Comparison of ENCODE assay signal across 8 cellular contexts in genomic region chr4:38804654-38805295, GRCh38. TPM values are rescaled to one million over a fixed set of nuclear protein-coding genes. Genes with fewer than 3 reads are reported as not detected.
A peak's percentile ranks its signal among the peaks of the same experiment; 100 is the strongest.
DNase-seq lines count a peak whose midpoint lies in the region; ATAC-seq and TF ChIP-seq lines count a peak whose summit lies in the region.

A gene with protein sequence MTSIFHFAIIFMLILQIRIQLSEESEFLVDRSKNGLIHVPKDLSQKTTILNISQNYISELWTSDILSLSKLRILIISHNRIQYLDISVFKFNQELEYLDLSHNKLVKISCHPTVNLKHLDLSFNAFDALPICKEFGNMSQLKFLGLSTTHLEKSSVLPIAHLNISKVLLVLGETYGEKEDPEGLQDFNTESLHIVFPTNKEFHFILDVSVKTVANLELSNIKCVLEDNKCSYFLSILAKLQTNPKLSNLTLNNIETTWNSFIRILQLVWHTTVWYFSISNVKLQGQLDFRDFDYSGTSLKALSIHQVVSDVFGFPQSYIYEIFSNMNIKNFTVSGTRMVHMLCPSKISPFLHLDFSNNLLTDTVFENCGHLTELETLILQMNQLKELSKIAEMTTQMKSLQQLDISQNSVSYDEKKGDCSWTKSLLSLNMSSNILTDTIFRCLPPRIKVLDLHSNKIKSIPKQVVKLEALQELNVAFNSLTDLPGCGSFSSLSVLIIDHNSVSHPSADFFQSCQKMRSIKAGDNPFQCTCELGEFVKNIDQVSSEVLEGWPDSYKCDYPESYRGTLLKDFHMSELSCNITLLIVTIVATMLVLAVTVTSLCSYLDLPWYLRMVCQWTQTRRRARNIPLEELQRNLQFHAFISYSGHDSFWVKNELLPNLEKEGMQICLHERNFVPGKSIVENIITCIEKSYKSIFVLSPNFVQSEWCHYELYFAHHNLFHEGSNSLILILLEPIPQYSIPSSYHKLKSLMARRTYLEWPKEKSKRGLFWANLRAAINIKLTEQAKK (minus strand): TSS chr4:38804791. CDS start chr4:38798831, 5,960 bp downstream.

- H3K27ac ChIP-seq in SJCRH30 (no peak within 1 kb of the TSS), tibial nerve (peak within 1 kb of the TSS; percentile 77 to 85 (median 78))

- TF ChIP-seq EP300 in tibial nerve (IDR thresholded peaks at IDR 0.05) = peak in 1 of 2 donors; percentile 4

- peak in 1 of 2 donors; percentile 30 for TF ChIP-seq POLR2A in tibial nerve (IDR thresholded peaks at IDR 0.05)

- CTCF ChIA-PET in activated CD8-positive, alpha-beta memory T cell treated with anti-CD3 and anti-CD28 coated beads, Interleukin-2, amount 10 ng/mL, durations not matched to agents 7 days and 5 days (lab: Charles Lee) = interaction anchor here (0.8 to 5.3 kb wide), 13 partner anchors 11 to 1003 kb away, joined by 3 to 39 read pairs (median 5); partner anchors contain the start of genes TLR10 and TLR6

- H3K27me3 ChIP-seq in SJCRH30 = no peaks in the 10 kb centered on the region
- no peaks in the 10 kb centered on the region for H3K27me3 ChIP-seq in tibial nerve

- peak; percentile 81 for ATAC-seq in activated CD8-positive, alpha-beta memory T cell treated with anti-CD3 and anti-CD28 coated beads, Interleukin-2, amount 10 ng/mL, durations not matched to agents 7 days and 5 days
- ATAC-seq in HG03280 (IDR thresholded peaks at IDR 0.05; ENCODE audit: unreplicated experiment) (peak; percentile 33), GM21360 (IDR thresholded peaks at IDR 0.05; ENCODE audit: unreplicated experiment) (no peak)

- H3K9me3 Mint-ChIP-seq in activated CD8-positive, alpha-beta memory T cell treated with anti-CD3 and anti-CD28 coated beads, Interleukin-2, amount 10 ng/mL, durations not matched to agents 7 days and 5 days (ENCODE audit: low read depth) = peaks cover 13% of the 10 kb centered on the region

- peaks cover 23% of the 10 kb centered on the region for H3K4me1 Mint-ChIP-seq in activated CD8-positive, alpha-beta memory T cell treated with anti-CD3 and anti-CD28 coated beads, Interleukin-2, amount 10 ng/mL, durations not matched to agents 7 days and 5 days

- H3K4me3 Mint-ChIP-seq in activated CD8-positive, alpha-beta memory T cell treated with anti-CD3 and anti-CD28 coated beads, Interleukin-2, amount 10 ng/mL, durations not matched to agents 7 days and 5 days = peak within 1 kb of the TSS; percentile 74

- H3K27me3 Mint-ChIP-seq in activated CD8-positive, alpha-beta memory T cell treated with anti-CD3 and anti-CD28 coated beads, Interleukin-2, amount 10 ng/mL, durations not matched to agents 7 days and 5 days = no peaks in the 10 kb centered on the region

- TF ChIP-seq CTCF in tibial nerve (IDR thresholded peaks at IDR 0.05) = peak; percentile 61 to 76 (median 70)

- H3K36me3 ChIP-seq in SJCRH30 (no peaks in the 10 kb centered on the region), tibial nerve (peaks cover 0 to 32% (median 0%) of the 10 kb centered on the region in 3 donors)

- H3K9me3 ChIP-seq in SJCRH30 (replicated peaks) = no peaks in the 10 kb centered on the region
- H3K9me3 ChIP-seq in tibial nerve = peaks cover 0 to 11% (median 0%) of the 10 kb centered on the region in 4 donors

- no peaks in the 10 kb centered on the region for H3K4me1 ChIP-seq in SJCRH30
- H3K4me1 ChIP-seq in tibial nerve = peaks cover 0 to 25% (median 14%) of the 10 kb centered on the region in 4 donors

- no peak for DNase-seq in activated CD8-positive, alpha-beta memory T cell treated with anti-CD3 and anti-CD28 coated beads, Interleukin-2, amount 10 ng/mL, durations not matched to agents 7 days and 5 days
- DNase-seq in activated CD8-positive, alpha-beta memory T cell treated with anti-CD3 and anti-CD28 coated beads, Interleukin-2, amount 50 U/mL, for 48 hours = no peak
- DNase-seq in SJCRH30 (peak in 1 of 2 experiments; percentile 57), dermis microvascular lymphatic vessel endothelial cell (ENCODE audit: low read depth in 2 of 2) (peak; percentile 59 to 74), mesenteric fat pad (ENCODE audit: low spot score) (no peak), tibial nerve (ENCODE audit: low spot score in 2 of 2) (no peak)

- WGBS in tibial nerve, 2 donors = 9 to 13% methylated on average over 7 of the region's 7 CpGs

- H3K36me3 Mint-ChIP-seq in activated CD8-positive, alpha-beta memory T cell treated with anti-CD3 and anti-CD28 coated beads, Interleukin-2, amount 10 ng/mL, durations not matched to agents 7 days and 5 days = peaks cover 28% of the 10 kb centered on the region

- H3K4me3 ChIP-seq in SJCRH30 (peak within 1 kb of the TSS; percentile 32), tibial nerve (peak within 1 kb of the TSS; percentile 11 to 42 (median 32))

- peak within 1 kb of the TSS; percentile 88 for H3K27ac Mint-ChIP-seq in activated CD8-positive, alpha-beta memory T cell treated with anti-CD3 and anti-CD28 coated beads, Interleukin-2, amount 10 ng/mL, durations not matched to agents 7 days and 5 days

RNA-seq across cellular contexts. Expression of the gene that starts here (rescaled TPM):
- total RNA-seq in activated CD8-positive, alpha-beta memory T cell treated with anti-CD3 and anti-CD28 coated beads, Interleukin-2, amount 10 ng/mL, durations not matched to agents 7 days and 5 days = 1 to 10 TPM; 3.2 to 5.3 TPM
- total RNA-seq in SJCRH30 (2014; rRNA removed; shearing (Covaris generic)) = 0.53 and 0.61 TPM in 2 replicates
- 5.3 and 6.1 TPM in 2 replicates for total RNA-seq in dermis microvascular lymphatic vessel endothelial cell
- 25.4 TPM for total RNA-seq in mesenteric fat pad
- 10 to 100 TPM; 15.7 to 29.7 (median 22.8) TPM for total RNA-seq in tibial nerve

Comparison
In these comparisons a context has a peak if more than half of its experiments do, and no peak if none do; other contexts are left out.
1. DNase-seq: peak in dermis microvascular lymphatic vessel endothelial cell (2 of 2); none in activated CD8-positive, alpha-beta memory T cell treated with anti-CD3 and anti-CD28 coated beads, Interleukin-2, amount 10 ng/mL, durations not matched to agents 7 days and 5 days (single experiment), activated CD8-positive, alpha-beta memory T cell treated with anti-CD3 and anti-CD28 coated beads, Interleukin-2, amount 50 U/mL, for 48 hours (single experiment), mesenteric fat pad (single experiment) and tibial nerve (0 of 2).